12 cellular contexts compared by ENCODE assay signal in the genomic region with DNA sequence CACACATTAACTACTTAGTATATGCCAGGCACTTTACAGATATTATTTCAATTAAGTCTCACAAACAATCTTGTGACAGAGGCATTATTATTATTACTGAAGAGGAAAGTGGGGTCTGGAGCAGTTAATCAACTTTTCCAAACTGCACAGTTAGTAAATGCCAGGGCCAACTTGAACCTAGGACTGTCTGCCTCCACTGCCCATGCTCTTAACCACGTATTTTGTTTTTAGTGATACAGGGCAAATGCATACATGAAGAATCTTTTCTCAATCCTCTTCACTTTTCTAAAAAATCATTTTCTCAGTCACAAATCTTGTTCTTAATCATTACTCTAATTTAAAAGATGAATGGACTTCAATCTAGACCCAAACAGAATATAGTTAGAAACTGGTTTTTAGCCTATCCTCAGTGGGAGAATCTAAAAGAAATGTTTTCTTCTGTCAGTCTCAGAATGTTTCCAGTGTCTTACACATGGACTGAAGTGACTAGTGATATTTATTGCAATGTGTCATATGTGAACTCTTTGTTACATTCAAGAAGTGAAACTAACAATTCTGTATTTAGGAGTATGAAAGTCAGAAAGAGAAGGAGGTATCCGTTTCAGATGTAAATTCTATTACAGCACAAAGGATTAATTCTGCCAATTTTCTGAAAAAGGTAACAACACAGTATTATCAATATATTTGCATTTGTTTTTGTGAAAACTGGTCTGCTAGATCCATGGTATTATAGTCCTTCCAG. TPM values are rescaled to one million over a fixed set of nuclear protein-coding genes. Genes with fewer than 3 reads are reported as not detected.
DNase-seq lines count a peak whose midpoint lies in the region; ATAC-seq, FAIRE-seq and TF ChIP-seq lines count a peak whose summit lies in the region.
"Had no signal": no experiment of that assay in that cellular context is flagged by ENCODE, and none has a peak within 500 bp of the region (broad histone marks: within the 10 kb centered on the region; RNA-seq: fewer than 3 reads in every experiment).

No MANE protein-coding gene starts in this region.

- DNase-seq in GM12891 (ENCODE audit: insufficient read length, low spot score) (no peak), H7 (no peak), NCI-H2196 treated with DMSO at 0.1 percent for 48 hours (lab: John Stamatoyannopoulos, UW; ENCODE audit: unreplicated experiment) (no peak), RCC 7860 (ENCODE audit: low spot score) (no peak), C1 segment of cervical spinal cord (lab: John Stamatoyannopoulos, UW) (no peak)
- DNase-seq: amniotic stem cell, foreskin fibroblast had no signal

- H3K36me3 ChIP-seq in H7 (replicated peaks; ENCODE audit: control insufficient read depth, insufficient read depth, low read length), result no peaks in the 10 kb centered on the region
- H3K36me3 ChIP-seq: tibial nerve had no signal

- TF ChIP-seq POLR2A in GM12891 (IDR thresholded peaks at IDR 0.05; ENCODE audit: low read depth, low read length), result no peak

- peak; percentile 94 for FAIRE-seq in GM12891 (lab: Jason Lieb, UNC)
- no peak for FAIRE-seq in RCC 7860 (lab: Jason Lieb, UNC)

- ATAC-seq in GM19328 (IDR thresholded peaks at IDR 0.05; ENCODE audit: unreplicated experiment), result peak; percentile 85
- ATAC-seq in HG02759 (IDR thresholded peaks at IDR 0.05; ENCODE audit: unreplicated experiment), result peak; percentile 68
- peak; percentile 75 for ATAC-seq in HG03558 (IDR thresholded peaks at IDR 0.05; ENCODE audit: extremely low read depth, unreplicated experiment)
- ATAC-seq: HCT116 had no signal

- no peak overlapping the region for H3K4me3 ChIP-seq in H7 (ENCODE audit: insufficient read depth, low read depth, low read length)
- H3K4me3 ChIP-seq: tibial nerve had no signal

- no peaks in the 10 kb centered on the region for H3K27me3 ChIP-seq in H7 (ENCODE audit: control insufficient read depth, insufficient read depth, low read length)
- H3K27me3 ChIP-seq: tibial nerve had no signal

TF ChIP-seq in GM12891, 5 proteins besides CTCF, POLR2A, EP300 and RAD21:
- no peak for TF ChIP-seq POLR2AphosphoS5 (IDR thresholded peaks at IDR 0.05; ENCODE audit: low read depth, low read length)
- no peak for TF ChIP-seq PAX5 (IDR thresholded peaks at IDR 0.05; ENCODE audit: insufficient read depth, low read length, severe bottlenecking)
- no peak for TF ChIP-seq POU2F2 (IDR thresholded peaks at IDR 0.05; ENCODE audit: low read depth, low read length)
- peak; percentile 75 for TF ChIP-seq SPI1 (IDR thresholded peaks at IDR 0.05; ENCODE audit: low read depth, low read length)

RNA-seq across cellular contexts. Expression of a gene that starts 55.5 kb away (rescaled TPM):
- 2.1 TPM for polyA plus RNA-seq in GM12891 (2012; ENCODE audit: low read depth, missing spikeins)
- 22.7 and 26.8 TPM in 2 replicates for total RNA-seq in H7 (2014; rRNA removed; shearing (Covaris generic))
